ENCODE assay signal across 1 cellular context in genomic region chr4:13171292-13172057, GRCh38.
TF ChIP-seq lines count a peak whose summit lies in the region.

No MANE protein-coding gene starts in this region.

TF ChIP-seq in GM23338, 12 proteins besides CTCF, POLR2A, EP300 and RAD21 (continued from another document):
- no peak for TF ChIP-seq ZNF462 (CRISPR knock-in tag; IDR thresholded peaks at IDR 0.05)
- no peak for TF ChIP-seq STAT1 (IDR thresholded peaks at IDR 0.05; ENCODE audit: unreplicated experiment)
- no peak for TF ChIP-seq POLR2AphosphoS5 (IDR thresholded peaks at IDR 0.05; ENCODE audit: low read depth)
- no peak for TF ChIP-seq REST (IDR thresholded peaks at IDR 0.05; ENCODE audit: unreplicated experiment)
- no peak for TF ChIP-seq NANOG (IDR thresholded peaks at IDR 0.05; ENCODE audit: borderline replicate concordance)
- TF ChIP-seq ETS1 (IDR thresholded peaks at IDR 0.05) = no peak
- TF ChIP-seq ZNF331 (CRISPR knock-in tag; IDR thresholded peaks at IDR 0.05; ENCODE audit: low read depth) = no peak
- no peak for TF ChIP-seq EZH2 (IDR thresholded peaks at IDR 0.05; ENCODE audit: low read depth, unreplicated experiment)
- no peak for TF ChIP-seq CREB1 (CRISPR knock-in tag; IDR thresholded peaks at IDR 0.05; ENCODE audit: low read depth)
TF ChIP-seq in GM23338: peak in this region for 0.
